Comparison of ENCODE assay signal across 28 cellular contexts in genomic region chr2:158297120-158297519, GRCh38.
"Had no signal": no experiment of that assay in that cellular context is flagged by ENCODE, and none has a peak within 500 bp of the region (broad histone marks: within the 10 kb centered on the region; RNA-seq: fewer than 3 reads in every experiment).

No MANE protein-coding gene starts in this region.

- ATAC-seq: left colon; left lung; lower lobe of right lung; natural killer cell; psoas muscle; sciatic nerve; stimulated activated naive B cell treated with anti-CD40 and anti-IgM and Interleukin-4, amounts not matched to agents 10 μg/mL and 1 μg/mL and 100 μg/mL, for 72 hours; stimulated activated naive CD8-positive, alpha-beta T cell treated with anti-CD3 and anti-CD28 coated beads, Interleukin-15, Interleukin-2, amounts not matched to agents 100 U/mL and 50 U/mL, for 24 hours had no signal

- H3K79me2 ChIP-seq: parathyroid adenoma had no signal

- H3K4me2 ChIP-seq: neural progenitor cell had no signal

- H3K9me3 Mint-ChIP-seq: natural killer cell; nephron progenitor cell; neural progenitor cell; stimulated activated naive B cell treated with anti-CD40 and anti-IgM and Interleukin-4, amounts not matched to agents 10 μg/mL and 1 μg/mL and 100 μg/mL, for 72 hours had no signal

- H3K27me3 ChIP-seq: left lung, neural progenitor cell, neutrophil, stomach, testis, thyroid gland, transverse colon, upper lobe of left lung, vagina had no signal

- H2AFZ ChIP-seq: neural progenitor cell, parathyroid adenoma had no signal

- H3K27me3 Mint-ChIP-seq: naive B cell; stimulated activated naive B cell treated with anti-CD40 and anti-IgM and Interleukin-4, amounts not matched to agents 10 μg/mL and 1 μg/mL and 100 μg/mL, for 72 hours had no signal

- H3K9ac ChIP-seq: neural progenitor cell, parathyroid adenoma had no signal

- H3K4me1 ChIP-seq: left lung, lower lobe of right lung, neural progenitor cell, parathyroid adenoma, psoas muscle, stomach, testis, transverse colon, upper lobe of left lung had no signal

- H3K36me3 Mint-ChIP-seq: mesothelial cell of epicardium; naive B cell; natural killer cell; neural progenitor cell; stimulated activated naive B cell treated with anti-CD40 and anti-IgM and Interleukin-4, amounts not matched to agents 10 μg/mL and 1 μg/mL and 100 μg/mL, for 72 hours had no signal

- H3K27ac Mint-ChIP-seq: mesothelial cell of epicardium; naive B cell; natural killer cell; nephron progenitor cell; neural progenitor cell; stimulated activated naive B cell treated with anti-CD40 and anti-IgM and Interleukin-4, amounts not matched to agents 10 μg/mL and 1 μg/mL and 100 μg/mL, for 72 hours had no signal

- H3K27ac ChIP-seq: left lung, lower lobe of right lung, neural progenitor cell, neutrophil, parathyroid adenoma, psoas muscle, skin epidermis, stomach, testis, thyroid gland, transverse colon, upper lobe of left lung, vagina had no signal

- H3K9me3 ChIP-seq: lower lobe of right lung, neutrophil, psoas muscle, testis, thyroid gland, transverse colon, vagina had no signal

- DNase-seq: hippocampal formation; left colon; left lung; lower lobe of right lung; mesendoderm; naive B cell; natural killer cell; nephron progenitor cell; occipital lobe; psoas muscle; stimulated activated CD4-positive, alpha-beta T cell treated with anti-CD3 and anti-CD28 coated beads, Interleukin-12 subunit alpha, Interleukin-12 subunit beta, amount 100 ng/mL, for 4 hours; stimulated activated CD4-positive, alpha-beta T cell treated with anti-CD3 and anti-CD28 coated beads, Interleukin-15, amount 100 ng/mL, for 24 hours; stimulated activated CD4-positive, alpha-beta T cell treated with anti-CD3 and anti-CD28 coated beads, Interleukin-2, amount 100 ng/mL, for 24 hours; stimulated activated CD4-positive, alpha-beta T cell treated with anti-CD3 and anti-CD28 coated beads, Interleukin-4, amount 100 ng/mL, for 1 hour; stimulated activated naive B cell treated with anti-CD40 and anti-IgM and Interleukin-4, amounts not matched to agents 10 μg/mL and 1 μg/mL and 100 μg/mL, for 72 hours; stimulated activated naive CD8-positive, alpha-beta T cell treated with anti-CD3 and anti-CD28 coated beads, Interleukin-15, Interleukin-2, amounts not matched to agents 100 U/mL and 50 U/mL, for 24 hours; stomach; testis; thyroid gland; transverse colon had no signal

- H3K4me3 Mint-ChIP-seq: mesothelial cell of epicardium; naive B cell; natural killer cell; nephron progenitor cell; neural progenitor cell; stimulated activated naive B cell treated with anti-CD40 and anti-IgM and Interleukin-4, amounts not matched to agents 10 μg/mL and 1 μg/mL and 100 μg/mL, for 72 hours had no signal

- H3K4me1 Mint-ChIP-seq: naive B cell; natural killer cell; nephron progenitor cell; neural progenitor cell; stimulated activated naive B cell treated with anti-CD40 and anti-IgM and Interleukin-4, amounts not matched to agents 10 μg/mL and 1 μg/mL and 100 μg/mL, for 72 hours had no signal

- H3K4me3 ChIP-seq: left lung, lower lobe of right lung, neural progenitor cell, psoas muscle, skin epidermis, stomach, testis, thyroid gland, transverse colon, upper lobe of left lung, vagina had no signal

- H3K36me3 ChIP-seq: left lung, lower lobe of right lung, neural progenitor cell, neutrophil, stomach, thyroid gland, transverse colon, upper lobe of left lung, vagina had no signal
